Comparison of ENCODE assay signal across 8 cellular contexts in the genomic region with DNA sequence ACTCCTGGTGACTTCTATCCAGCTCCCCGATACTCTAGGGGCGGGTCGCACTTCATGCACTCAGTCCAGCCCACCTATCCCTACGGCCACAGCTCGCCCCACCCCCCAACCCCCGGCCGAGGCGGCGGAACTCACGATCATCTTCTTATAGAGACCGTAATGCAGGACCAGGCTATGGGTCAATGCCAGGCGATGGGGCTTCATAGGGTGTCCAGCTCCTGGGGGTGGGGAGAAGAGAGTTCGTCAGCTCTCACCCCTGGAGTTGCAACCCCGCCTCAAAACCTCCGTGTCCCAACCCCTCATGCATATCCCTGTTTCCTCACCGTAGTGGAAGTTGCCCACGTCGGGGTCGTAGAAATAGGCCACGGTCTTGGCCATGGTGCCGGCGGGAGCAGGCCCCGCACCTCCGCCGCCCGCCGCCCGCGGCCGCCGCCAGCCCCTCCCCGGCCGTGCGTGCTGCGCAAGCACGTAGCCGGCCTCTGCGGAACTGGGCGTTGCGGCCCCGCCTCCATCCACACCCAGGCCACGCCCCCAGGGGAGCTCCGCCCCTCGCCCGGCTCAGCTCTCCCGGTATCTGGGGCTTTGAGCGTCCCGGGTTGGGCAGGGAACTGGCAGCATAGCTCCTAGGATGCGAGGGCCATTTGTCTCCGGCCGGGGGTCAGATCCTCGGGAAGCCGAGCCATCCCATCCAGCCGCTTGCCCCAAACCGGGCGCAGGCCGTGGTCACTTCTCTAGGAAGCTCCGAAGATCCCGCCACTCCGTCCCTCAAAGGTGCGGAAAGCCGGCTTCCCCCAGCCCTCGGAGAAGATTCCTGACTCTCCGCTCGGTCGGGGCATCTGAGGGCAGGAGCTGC. TPM values are rescaled to one million over a fixed set of nuclear protein-coding genes. Genes with fewer than 3 reads are reported as not detected.
DNase-seq lines count a peak whose midpoint lies in the region; ATAC-seq and TF ChIP-seq lines count a peak whose summit lies in the region.

Gene HDAC3 (minus strand): TSS at position 437 of the 853 bp plus-strand sequence. CDS start 59 bp downstream, at position 378.
A gene with protein sequence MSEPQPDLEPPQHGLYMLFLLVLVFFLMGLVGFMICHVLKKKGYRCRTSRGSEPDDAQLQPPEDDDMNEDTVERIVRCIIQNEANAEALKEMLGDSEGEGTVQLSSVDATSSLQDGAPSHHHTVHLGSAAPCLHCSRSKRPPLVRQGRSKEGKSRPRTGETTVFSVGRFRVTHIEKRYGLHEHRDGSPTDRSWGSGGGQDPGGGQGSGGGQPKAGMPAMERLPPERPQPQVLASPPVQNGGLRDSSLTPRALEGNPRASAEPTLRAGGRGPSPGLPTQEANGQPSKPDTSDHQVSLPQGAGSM (plus strand): TSS at position 585 of the 853 bp plus-strand sequence. CDS start 1,229 bp downstream, outside the sequence.

- H3K36me3 ChIP-seq in neural progenitor cell = no peaks in the 10 kb centered on the region
- peaks cover 0 to 20% (median 19%) of the 10 kb centered on the region in 4 donors for H3K36me3 ChIP-seq in stomach

- H3K4me3 Mint-ChIP-seq in neural progenitor cell = peak within 1 kb of the TSS; percentile 97

- H3K4me1 Mint-ChIP-seq in neural progenitor cell = peaks cover 25% of the 10 kb centered on the region

- peak within 1 kb of the TSS; percentile 91 for H2AFZ ChIP-seq in neural progenitor cell (replicated peaks)

- peak within 1 kb of the TSS; percentile 96 for H3K4me2 ChIP-seq in neural progenitor cell

- peak within 1 kb of the TSS; percentile 90 for H3K27ac Mint-ChIP-seq in neural progenitor cell

- peaks cover 7% of the 10 kb centered on the region for H3K36me3 Mint-ChIP-seq in neural progenitor cell

- peaks cover 43% of the 10 kb centered on the region for H3K79me2 ChIP-seq in neural progenitor cell (ENCODE audit: low read depth)

- peak within 1 kb of the TSS; percentile 99 for H3K4me3 ChIP-seq in fibroblast of villous mesenchyme (ENCODE audit: low read depth, low read length)
- peak within 1 kb of the TSS; percentile 80 for H3K4me3 ChIP-seq in neural progenitor cell
- H3K4me3 ChIP-seq in stomach = peak within 1 kb of the TSS; percentile 74 to 90 (median 82)

- TF ChIP-seq POLR2A in Raji (IDR thresholded peaks at IDR 0.05; ENCODE audit: insufficient read depth, low read depth, low read length) (peak; percentile 95), stomach (IDR thresholded peaks at IDR 0.05) (peak in 1 of 4 donors; percentile 6)

- no peaks in the 10 kb centered on the region for H3K9me3 ChIP-seq in neural progenitor cell (ENCODE audit: low read depth)
- no peaks in the 10 kb centered on the region for H3K9me3 ChIP-seq in stomach

- H3K9ac ChIP-seq in neural progenitor cell = peak within 1 kb of the TSS; percentile 38

- DNase-seq in Daoy (ENCODE audit: low read depth) (peak; percentile 96), Kasumi-1 (lab: John Stamatoyannopoulos, UW) (peak; percentile 72 to 74), fibroblast of villous mesenchyme (ENCODE audit: low read depth) (peak; percentile 87), neural progenitor cell (ENCODE audit: low spot score) (peak; percentile 95), stomach (peak; percentile 96)
- peak; percentile 93 for DNase-seq in activated effector memory CD4-positive, alpha-beta T cell treated with Interleukin-2 at 50 U/mL for 16 hours

- H4K20me1 ChIP-seq in neural progenitor cell (ENCODE audit: low read depth) = peaks cover 48% of the 10 kb centered on the region

- H3K27ac ChIP-seq in neural progenitor cell (no peak within 1 kb of the TSS), stomach (peak within 1 kb of the TSS; percentile 81 to 87 (median 86))

- H3F3A ChIP-seq in neural progenitor cell (ENCODE audit: low read depth) = peaks cover 9% of the 10 kb centered on the region

- no peaks in the 10 kb centered on the region for H3K9me3 Mint-ChIP-seq in neural progenitor cell

- peaks cover 5% of the 10 kb centered on the region for H3K4me1 ChIP-seq in neural progenitor cell
- peaks cover 19 to 56% (median 44%) of the 10 kb centered on the region in 4 donors for H3K4me1 ChIP-seq in stomach

- TF ChIP-seq EP300 in stomach (IDR thresholded peaks at IDR 0.05) = no peak

- TF ChIP-seq CTCF in fibroblast of villous mesenchyme (IDR thresholded peaks at IDR 0.05; ENCODE audit: insufficient read depth, low read depth, low read length) (no peak), neural progenitor cell (IDR thresholded peaks at IDR 0.05) (no peak), stomach (IDR thresholded peaks at IDR 0.05) (no peak)

- H3K27me3 Mint-ChIP-seq in neural progenitor cell (ENCODE audit: insufficient read depth, low read depth) = no peaks in the 10 kb centered on the region

- peaks cover 16% of the 10 kb centered on the region for H3K27me3 ChIP-seq in neural progenitor cell
- H3K27me3 ChIP-seq in stomach = peaks cover 0 to 10% (median 0%) of the 10 kb centered on the region in 3 donors

- WGBS in stomach, 5 donors = 0 to 2% (median 1%) methylated on average over 13 to 66 of the region's 66 CpGs

- intact Hi-C loops in stomach (cut with DNase I; ENCODE audit: low total_unique reads) = no loop called here

- peak; percentile 81 for ATAC-seq in GM21825 (IDR thresholded peaks at IDR 0.05; ENCODE audit: unreplicated experiment)

RNA-seq across cellular contexts. Expression of gene HDAC3, which starts in this region (rescaled TPM):
- total RNA-seq in Daoy (2014; rRNA removed; shearing (Covaris generic)) = 62.0 and 62.6 TPM in 2 replicates
- total RNA-seq in fibroblast of villous mesenchyme (49.0 and 53.5 TPM in 2 replicates), neural progenitor cell (ENCODE audit: low replicate concordance) (57.3 and 83.2 TPM in 2 replicates), stomach (10 to 100 TPM; 37.1 to 64.3 (median 48.4) TPM)
- 10 to 100 TPM; 34.7 to 51.8 (median 36.2) TPM for polyA plus RNA-seq in stomach

RNA-seq across cellular contexts. Expression of the second gene that starts in this region (rescaled TPM):
- total RNA-seq in Daoy (2014; rRNA removed; shearing (Covaris generic)) = 2.6 and 3.4 TPM in 2 replicates
- total RNA-seq in fibroblast of villous mesenchyme (4.7 and 8.4 TPM in 2 replicates), neural progenitor cell (ENCODE audit: low replicate concordance) (0.30 and 3.9 TPM in 2 replicates), stomach (1 to 10 TPM in 3 of 5 donors, under 1 TPM in 1, not detected in 1; 0.45 to 2.2 (median 1.1) TPM)
- polyA plus RNA-seq in stomach = 1 to 10 TPM in 2 of 3 donors, under 1 TPM in 1; 0.61 to 4.9 (median 1.8) TPM
